ENCODE assay signal across 9 cellular contexts in genomic region chr1:179090923-179091322, GRCh38. TPM values are rescaled to one million over a fixed set of nuclear protein-coding genes. Genes with fewer than 3 reads are reported as not detected.
A peak's percentile ranks its signal among the peaks of the same experiment; 100 is the strongest.
DNase-seq lines count a peak whose midpoint lies in the region; ATAC-seq and TF ChIP-seq lines count a peak whose summit lies in the region.
"Had no signal": no experiment of that assay in that cellular context is flagged by ENCODE, and none has a peak within 500 bp of the region (broad histone marks: within the 10 kb centered on the region; RNA-seq: fewer than 3 reads in every experiment).

No MANE protein-coding gene starts in this region.

- H3K4me1 Mint-ChIP-seq in dendritic cell treated with granulocyte-macrophage colony-stimulating factor and Interleukin-4, amounts not matched to agents 40 ng/mL and 50 ng/mL, for 4 days (ENCODE audit: low read depth), result peaks cover 70% of the 10 kb centered on the region
- peaks cover 23% of the 10 kb centered on the region for H3K4me1 Mint-ChIP-seq in progenitor cell of endocrine pancreas (ENCODE audit: low read depth)

- no peak for DNase-seq in progenitor cell of endocrine pancreas (ENCODE audit: low spot score, unreplicated experiment)
- DNase-seq: activated CD4-positive, alpha-beta T cell treated with anti-CD3 and anti-CD28 coated beads for 1 hour; stimulated activated naive CD4-positive, alpha-beta T cell had no signal

- POLR2A ChIA-PET in HEK293 (lab: Yijun Ruan, JAX), result interaction anchor here (0.6 to 4.0 kb wide), 3 partner anchors 8 to 202 kb away, joined by 3 to 15 read pairs (median 6); partner anchors contain the start of genes SOAT1 and TOR3A

- peak overlapping the region; percentile 56 for H3K27ac Mint-ChIP-seq in dendritic cell treated with granulocyte-macrophage colony-stimulating factor and Interleukin-4, amounts not matched to agents 40 ng/mL and 50 ng/mL, for 4 days
- peak overlapping the region; percentile 17 for H3K27ac Mint-ChIP-seq in progenitor cell of endocrine pancreas

- H3K4me3 ChIP-seq in BLaER1, result no peak overlapping the region
- H3K4me3 ChIP-seq in HEK293 (ENCODE audit: low read depth, low read length), result no peak overlapping the region

- TF ChIP-seq CTCF in HEK293 (tag by site-specific recombination; IDR thresholded peaks at IDR 0.05) (no peak), progenitor cell of endocrine pancreas (IDR thresholded peaks at IDR 0.05; ENCODE audit: unreplicated experiment) (no peak)

- H3K4me1 ChIP-seq in BLaER1 (peaks cover 65% of the 10 kb centered on the region), HEK293 (ENCODE audit: control insufficient read depth, insufficient read depth, low read length) (no peaks in the 10 kb centered on the region)

- H3K27me3 ChIP-seq in BLaER1, result no peaks in the 10 kb centered on the region

- H3K36me3 Mint-ChIP-seq in dendritic cell treated with granulocyte-macrophage colony-stimulating factor and Interleukin-4, amounts not matched to agents 40 ng/mL and 50 ng/mL, for 4 days (ENCODE audit: low read depth), result peaks cover 100% of the 10 kb centered on the region
- peaks cover 24% of the 10 kb centered on the region for H3K36me3 Mint-ChIP-seq in progenitor cell of endocrine pancreas (ENCODE audit: insufficient read depth)

- H3K9me3 Mint-ChIP-seq in dendritic cell treated with granulocyte-macrophage colony-stimulating factor and Interleukin-4, amounts not matched to agents 40 ng/mL and 50 ng/mL, for 4 days, result no peaks in the 10 kb centered on the region
- no peaks in the 10 kb centered on the region for H3K9me3 Mint-ChIP-seq in progenitor cell of endocrine pancreas (ENCODE audit: low read depth)

- no peak overlapping the region for H3K4me2 ChIP-seq in BLaER1

- H3K9ac ChIP-seq in BLaER1, result no peak overlapping the region

- intact Hi-C loops in dendritic cell treated with granulocyte-macrophage colony-stimulating factor and Interleukin-4, amounts not matched to agents 40 ng/mL and 50 ng/mL, for 4 days (cut with micrococcal nuclease), result no loop called here

- H3K9me3 ChIP-seq in BLaER1 (no peaks in the 10 kb centered on the region), HEK293 (ENCODE audit: control insufficient read depth, insufficient read depth, low read depth, low read length) (no peaks in the 10 kb centered on the region)

- CTCF ChIA-PET in HEK293 (lab: Yijun Ruan, JAX), result interaction anchor here (1.1 kb wide), 1 partner anchor 17 kb away, joined by 3 read pairs; no protein-coding TSS in a partner anchor

- H3K27me3 Mint-ChIP-seq in dendritic cell treated with granulocyte-macrophage colony-stimulating factor and Interleukin-4, amounts not matched to agents 40 ng/mL and 50 ng/mL, for 4 days, result no peaks in the 10 kb centered on the region
- H3K27me3 Mint-ChIP-seq in progenitor cell of endocrine pancreas, result no peaks in the 10 kb centered on the region

- peaks cover 39% of the 10 kb centered on the region for H4K20me1 ChIP-seq in BLaER1

- H3K27ac ChIP-seq in BLaER1 (peak overlapping the region; percentile 51; the same call in 1 of the 2 replicates), HEK293 (ENCODE audit: extremely low read depth, low read depth, low read length) (no peak overlapping the region)

- H3K4me3 Mint-ChIP-seq in dendritic cell treated with granulocyte-macrophage colony-stimulating factor and Interleukin-4, amounts not matched to agents 40 ng/mL and 50 ng/mL, for 4 days, result no peak overlapping the region
- H3K4me3 Mint-ChIP-seq in progenitor cell of endocrine pancreas (ENCODE audit: low read depth), result no peak overlapping the region

- ATAC-seq in GM21367 (IDR thresholded peaks at IDR 0.05; ENCODE audit: unreplicated experiment) (no peak), HG02759 (IDR thresholded peaks at IDR 0.05; ENCODE audit: unreplicated experiment) (no peak), HG03460 (IDR thresholded peaks at IDR 0.05; ENCODE audit: unreplicated experiment) (no peak)

- peaks cover 96% of the 10 kb centered on the region for H3K36me3 ChIP-seq in BLaER1
- peaks cover 7 to 87% of the 10 kb centered on the region in 2 experiments for H3K36me3 ChIP-seq in HEK293 (ENCODE audit: control insufficient read depth in 2 of 2, insufficient read depth in 1 of 2, low read length in 2 of 2)

TF ChIP-seq in HEK293, 187 proteins besides CTCF, POLR2A, EP300 and RAD21:
- peak; percentile 75; the same call in 1 of the 2 replicates for TF ChIP-seq RBAK (tag by site-specific recombination; IDR thresholded peaks at IDR 0.05)
- no peak for TF ChIP-seq ZNF391 (tag by site-specific recombination; IDR thresholded peaks at IDR 0.05; ENCODE audit: borderline replicate concordance, low read depth)

RNA-seq across cellular contexts. Expression of gene TOR3A, which starts 9.1 kb away (rescaled TPM):
- 27.4 and 27.9 TPM in 2 replicates for total RNA-seq in progenitor cell of endocrine pancreas
